In the genomic region with DNA sequence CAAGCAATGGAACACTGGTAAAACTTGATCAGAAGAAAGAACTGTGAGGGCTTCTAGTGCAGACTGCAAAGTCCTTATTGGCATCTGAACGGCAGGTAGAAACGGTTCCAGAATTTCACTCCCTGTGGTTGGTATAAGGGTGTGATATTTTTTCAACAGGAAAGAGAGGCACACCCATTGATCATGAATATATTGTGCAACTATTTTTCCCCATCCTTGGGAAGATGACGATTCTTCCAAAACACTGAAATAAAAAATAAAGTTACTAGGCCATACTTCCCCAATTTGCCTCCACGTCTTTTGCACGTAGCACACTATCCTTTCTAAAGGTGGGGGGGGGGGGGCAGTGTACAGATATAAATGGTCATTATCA, we compare ENCODE assay signal across 1 cellular context.
TF ChIP-seq lines count a peak whose summit lies in the region.

No MANE protein-coding gene starts in this region.

TF ChIP-seq in HepG2, 621 proteins besides CTCF, POLR2A, EP300 and RAD21:
- no peak for TF ChIP-seq ZNF335 (CRISPR knock-in tag; IDR thresholded peaks at IDR 0.05)
- TF ChIP-seq, protein P1, sequence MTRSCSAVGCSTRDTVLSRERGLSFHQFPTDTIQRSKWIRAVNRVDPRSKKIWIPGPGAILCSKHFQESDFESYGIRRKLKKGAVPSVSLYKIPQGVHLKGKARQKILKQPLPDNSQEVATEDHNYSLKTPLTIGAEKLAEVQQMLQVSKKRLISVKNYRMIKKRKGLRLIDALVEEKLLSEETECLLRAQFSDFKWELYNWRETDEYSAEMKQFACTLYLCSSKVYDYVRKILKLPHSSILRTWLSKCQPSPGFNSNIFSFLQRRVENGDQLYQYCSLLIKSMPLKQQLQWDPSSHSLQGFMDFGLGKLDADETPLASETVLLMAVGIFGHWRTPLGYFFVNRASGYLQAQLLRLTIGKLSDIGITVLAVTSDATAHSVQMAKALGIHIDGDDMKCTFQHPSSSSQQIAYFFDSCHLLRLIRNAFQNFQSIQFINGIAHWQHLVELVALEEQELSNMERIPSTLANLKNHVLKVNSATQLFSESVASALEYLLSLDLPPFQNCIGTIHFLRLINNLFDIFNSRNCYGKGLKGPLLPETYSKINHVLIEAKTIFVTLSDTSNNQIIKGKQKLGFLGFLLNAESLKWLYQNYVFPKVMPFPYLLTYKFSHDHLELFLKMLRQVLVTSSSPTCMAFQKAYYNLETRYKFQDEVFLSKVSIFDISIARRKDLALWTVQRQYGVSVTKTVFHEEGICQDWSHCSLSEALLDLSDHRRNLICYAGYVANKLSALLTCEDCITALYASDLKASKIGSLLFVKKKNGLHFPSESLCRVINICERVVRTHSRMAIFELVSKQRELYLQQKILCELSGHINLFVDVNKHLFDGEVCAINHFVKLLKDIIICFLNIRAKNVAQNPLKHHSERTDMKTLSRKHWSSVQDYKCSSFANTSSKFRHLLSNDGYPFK (CRISPR knock-in tag; IDR thresholded peaks at IDR 0.05; ENCODE audit: borderline replicate concordance), result no peak
- no peak for TF ChIP-seq ZBTB42 (CRISPR knock-in tag; IDR thresholded peaks at IDR 0.05)
- TF ChIP-seq BRD4 (CRISPR knock-in tag; IDR thresholded peaks at IDR 0.05), result no peak
- no peak for TF ChIP-seq NFYB (CRISPR knock-in tag; IDR thresholded peaks at IDR 0.05)
- peak; percentile 27; the same call in 1 of the 2 replicates for TF ChIP-seq CEBPB (IDR thresholded peaks at IDR 0.05; ENCODE audit: borderline replicate concordance, low read depth, low read length)
